Comparison of ENCODE assay signal across 8 cellular contexts in genomic region chr2:117814417-117815264, GRCh38. TPM values are rescaled to one million over a fixed set of nuclear protein-coding genes. Genes with fewer than 3 reads are reported as not detected.
DNase-seq lines count a peak whose midpoint lies in the region; ATAC-seq, FAIRE-seq and TF ChIP-seq lines count a peak whose summit lies in the region.

Gene DDX18, plus strand, starts transcription at chr2:117814691. Its CDS starts 87 bp downstream, at chr2:117814778.

- POLR2A ChIA-PET in Caco-2 (lab: Charles Lee) = no interaction called here

- DNase-seq in Caco-2 (peak; percentile 97), HTR-8/SVneo (ENCODE audit: insufficient read length, low spot score) (peak; percentile 85), NOMO-1 treated with dmso at 0.1 percent for 144 hours (lab: John Stamatoyannopoulos, UW; ENCODE audit: unreplicated experiment) (peak; percentile 97), mesendoderm (peak; percentile 99)
- DNase-seq in activated CD8-positive, alpha-beta memory T cell treated with anti-CD3 and anti-CD28 coated beads, Interleukin-2, amount 10 ng/mL, durations not matched to agents 7 days and 5 days = peak; percentile 98
- DNase-seq in stimulated activated CD8-positive, alpha-beta memory T cell treated with anti-CD3 and anti-CD28 coated beads, Interleukin-15, amount 100 ng/mL, for 24 hours (ENCODE audit: low read depth) = peak; percentile 81

- peaks cover 31% of the 10 kb centered on the region for H3K36me3 Mint-ChIP-seq in Caco-2 (ENCODE audit: insufficient read depth, unreplicated experiment)
- H3K36me3 Mint-ChIP-seq in activated CD8-positive, alpha-beta memory T cell treated with anti-CD3 and anti-CD28 coated beads, Interleukin-2, amount 10 ng/mL, durations not matched to agents 7 days and 5 days = peaks cover 27% of the 10 kb centered on the region

- H2AK5ac ChIP-seq in mesendoderm (ENCODE audit: low read length) = peak within 1 kb of the TSS; percentile 29

- WGBS in mesendoderm (ENCODE audit: extremely low coverage, insufficient coverage, low lambda C conversion rate) = no CpG with 5 or more reads among the region's 57 CpGs

- peak within 1 kb of the TSS; percentile 93 for H3K27ac Mint-ChIP-seq in Caco-2 (ENCODE audit: unreplicated experiment)
- H3K27ac Mint-ChIP-seq in activated CD8-positive, alpha-beta memory T cell treated with anti-CD3 and anti-CD28 coated beads, Interleukin-2, amount 10 ng/mL, durations not matched to agents 7 days and 5 days = peak within 1 kb of the TSS; percentile 96

- peak; percentile 96 to 99 for TF ChIP-seq CTCF in Caco-2 (IDR thresholded peaks at IDR 0.05; ENCODE audit: insufficient read depth in 1 of 2, low read depth in 1 of 2, low read length in 1 of 2, severe bottlenecking in 1 of 2, unreplicated experiment in 1 of 2)

- H3K36me3 ChIP-seq in Caco-2 (ENCODE audit: control insufficient read depth, insufficient read depth, low read length) = peaks cover 2% of the 10 kb centered on the region; the same call in 1 of the 2 replicates
- no peaks in the 10 kb centered on the region for H3K36me3 ChIP-seq in endocrine pancreas (ENCODE audit: control insufficient read depth, insufficient read depth, low read length)
- H3K36me3 ChIP-seq in mesendoderm (ENCODE audit: control insufficient read depth, insufficient read depth, low read length) = peaks cover 2% of the 10 kb centered on the region

- H3K27me3 ChIP-seq in Caco-2 (replicated peaks; ENCODE audit: control insufficient read depth, insufficient read depth, low read length) (no peaks in the 10 kb centered on the region), endocrine pancreas (ENCODE audit: control insufficient read depth, insufficient read depth, low read length) (no peaks in the 10 kb centered on the region), mesendoderm (ENCODE audit: insufficient read depth, low read length, poor library complexity) (no peaks in the 10 kb centered on the region)

- peak within 1 kb of the TSS; percentile 56 for H3K9ac ChIP-seq in endocrine pancreas (ENCODE audit: control insufficient read depth, insufficient read depth, low read length)
- peak within 1 kb of the TSS; percentile 91 for H3K9ac ChIP-seq in mesendoderm (ENCODE audit: low read length)

- FAIRE-seq in HTR-8/SVneo (lab: Jason Lieb, UNC) = peak; percentile 93

- H3K4me1 ChIP-seq in Caco-2 = peaks cover 12% of the 10 kb centered on the region
- peaks cover 14% of the 10 kb centered on the region for H3K4me1 ChIP-seq in endocrine pancreas (ENCODE audit: control insufficient read depth, insufficient read depth, low read length)
- H3K4me1 ChIP-seq in mesendoderm (ENCODE audit: control insufficient read depth, low read depth, low read length) = no peaks in the 10 kb centered on the region

- H3K18ac ChIP-seq in mesendoderm (ENCODE audit: low read length) = no peak within 1 kb of the TSS

- peak within 1 kb of the TSS; percentile 92 for H3K4me3 Mint-ChIP-seq in Caco-2 (ENCODE audit: unreplicated experiment)
- H3K4me3 Mint-ChIP-seq in activated CD8-positive, alpha-beta memory T cell treated with anti-CD3 and anti-CD28 coated beads, Interleukin-2, amount 10 ng/mL, durations not matched to agents 7 days and 5 days = peak within 1 kb of the TSS; percentile 98

- H3K4ac ChIP-seq in mesendoderm (ENCODE audit: low read depth, low read length) = peak within 1 kb of the TSS; percentile 9

- H2BK5ac ChIP-seq in mesendoderm (ENCODE audit: low read length) = peak within 1 kb of the TSS; percentile 23

- H3K4me1 Mint-ChIP-seq in Caco-2 (ENCODE audit: low read depth, unreplicated experiment) = peaks cover 5% of the 10 kb centered on the region
- peaks cover 33% of the 10 kb centered on the region for H3K4me1 Mint-ChIP-seq in activated CD8-positive, alpha-beta memory T cell treated with anti-CD3 and anti-CD28 coated beads, Interleukin-2, amount 10 ng/mL, durations not matched to agents 7 days and 5 days

- H3K4me3 ChIP-seq in Caco-2 (ENCODE audit: low read depth, low read length) (peak within 1 kb of the TSS; percentile 60), endocrine pancreas (ENCODE audit: control insufficient read depth, insufficient read depth, low read length) (peak within 1 kb of the TSS; percentile 89), mesendoderm (ENCODE audit: low read length) (peak within 1 kb of the TSS; percentile 92)

- no peak within 1 kb of the TSS for H4K5ac ChIP-seq in mesendoderm (ENCODE audit: low read length)

- H3K27ac ChIP-seq in mesendoderm (ENCODE audit: low read depth, low read length) = no peak within 1 kb of the TSS

- H3K4me2 ChIP-seq in mesendoderm (ENCODE audit: low read length) = peak within 1 kb of the TSS; percentile 91

- CTCF ChIA-PET in Caco-2 (lab: Charles Lee) = interaction anchor here (0.5 to 2.6 kb wide), 13 partner anchors 19 to 1946 kb away, joined by 3 to 61 read pairs (median 4); partner anchors contain the start of gene INSIG2
- CTCF ChIA-PET in activated CD8-positive, alpha-beta memory T cell treated with anti-CD3 and anti-CD28 coated beads, Interleukin-2, amount 10 ng/mL, durations not matched to agents 7 days and 5 days (lab: Charles Lee) = interaction anchor here (0.7 to 3.3 kb wide), 20 partner anchors 11 to 409 kb away, joined by 3 to 72 read pairs (median 4); partner anchors contain the start of genes CCDC93 and INSIG2

- H3K27me3 Mint-ChIP-seq in Caco-2 (ENCODE audit: insufficient read depth, unreplicated experiment) = no peaks in the 10 kb centered on the region
- H3K27me3 Mint-ChIP-seq in activated CD8-positive, alpha-beta memory T cell treated with anti-CD3 and anti-CD28 coated beads, Interleukin-2, amount 10 ng/mL, durations not matched to agents 7 days and 5 days = no peaks in the 10 kb centered on the region

- intact Hi-C loops in Caco-2 (cut with micrococcal nuclease; ENCODE audit: unreplicated experiment) = loop anchor here (1.0 kb wide), 2 partner anchors 103 to 189 kb away; no protein-coding TSS in a partner anchor

- no peak within 1 kb of the TSS for H2BK15ac ChIP-seq in mesendoderm (replicated peaks; ENCODE audit: low read depth)

- H2BK120ac ChIP-seq in mesendoderm (ENCODE audit: low read depth, low read length) = no peak within 1 kb of the TSS

- H4K8ac ChIP-seq in mesendoderm (ENCODE audit: low read depth, low read length) = no peak within 1 kb of the TSS

- peak within 1 kb of the TSS; percentile 98 for H3K56ac ChIP-seq in mesendoderm (ENCODE audit: low read length)

- H3K23ac ChIP-seq in mesendoderm (ENCODE audit: low read length) = peak within 1 kb of the TSS; percentile 24

- peaks cover 7% of the 10 kb centered on the region for H3K79me1 ChIP-seq in mesendoderm (ENCODE audit: low read length)

- ATAC-seq in GM21360 (IDR thresholded peaks at IDR 0.05; ENCODE audit: unreplicated experiment) = peak; percentile 95
- peak; percentile 94 for ATAC-seq in activated CD8-positive, alpha-beta memory T cell treated with anti-CD3 and anti-CD28 coated beads, Interleukin-2, amount 10 ng/mL, durations not matched to agents 7 days and 5 days

- no peaks in the 10 kb centered on the region for H3K9me3 Mint-ChIP-seq in Caco-2 (ENCODE audit: unreplicated experiment)
- no peaks in the 10 kb centered on the region for H3K9me3 Mint-ChIP-seq in activated CD8-positive, alpha-beta memory T cell treated with anti-CD3 and anti-CD28 coated beads, Interleukin-2, amount 10 ng/mL, durations not matched to agents 7 days and 5 days (ENCODE audit: low read depth)

- H3K9me3 ChIP-seq in Caco-2 = no peaks in the 10 kb centered on the region
- no peaks in the 10 kb centered on the region for H3K9me3 ChIP-seq in endocrine pancreas (ENCODE audit: control insufficient read depth, low read length)

- BruUV-seq in Caco-2 (replicated peaks; lab: Mats Ljungman, UMichigan) = no TSS peak

- H3K79me2 ChIP-seq in mesendoderm (ENCODE audit: control insufficient read depth, insufficient read depth, low read length) = peaks cover 16% of the 10 kb centered on the region

RNA-seq across cellular contexts. Expression of gene DDX18, which starts in this region (rescaled TPM):
- 99.0 and 103 TPM in 2 replicates for total RNA-seq in Caco-2 (2022)
- total RNA-seq in activated CD8-positive, alpha-beta memory T cell treated with anti-CD3 and anti-CD28 coated beads, Interleukin-2, amount 10 ng/mL, durations not matched to agents 7 days and 5 days = 10 to 100 TPM; 55.3 to 78.2 TPM
- polyA plus RNA-seq in mesendoderm (2013, experiment 1 of 2) = 151 TPM
- polyA plus RNA-seq in mesendoderm (2013, experiment 2 of 2) = 155 TPM
